In genomic region chr6:144133225-144133821, GRCh38 we compare ENCODE assay signal across 18 cellular contexts.
"Had no signal": no experiment of that assay in that cellular context is flagged by ENCODE, and none has a peak within 500 bp of the region (broad histone marks: within the 10 kb centered on the region; RNA-seq: fewer than 3 reads in every experiment).

No MANE protein-coding gene starts in this region.

- H3K4me3 ChIP-seq: colonic mucosa, heart right ventricle, right atrium auricular region had no signal

- DNase-seq: colonic mucosa; dermis blood vessel endothelial cell; endodermal cell; foreskin melanocyte; heart right ventricle; hypothalamus; kidney glomerular epithelial cell; mammary epithelial cell; naive thymus-derived CD4-positive, alpha-beta T cell; nephron progenitor cell; small intestine; stimulated activated CD4-positive, alpha-beta T cell treated with anti-CD3 and anti-CD28 coated beads, Interleukin-12 subunit alpha, Interleukin-12 subunit beta, amount 100 ng/mL, for 4 hours; stimulated activated naive CD4-positive, alpha-beta T cell treated with Interleukin-2 at 50 U/mL for 16 hours had no signal

- H3K27ac ChIP-seq: colonic mucosa, heart right ventricle, neutrophil, right atrium auricular region had no signal

- H3K4me1 Mint-ChIP-seq: endodermal cell, nephron progenitor cell had no signal

- H3K27ac Mint-ChIP-seq: endodermal cell, nephron progenitor cell, type B pancreatic cell had no signal

- H3K36me3 Mint-ChIP-seq: type B pancreatic cell had no signal

- H3K9me3 Mint-ChIP-seq: endodermal cell, nephron progenitor cell, type B pancreatic cell had no signal

- H3K4me3 Mint-ChIP-seq: endodermal cell; naive thymus-derived CD4-positive, alpha-beta T cell; nephron progenitor cell; type B pancreatic cell had no signal

- H3K27me3 ChIP-seq: colonic mucosa, neutrophil, right atrium auricular region had no signal

- H3K9me3 ChIP-seq: colonic mucosa, heart right ventricle, neutrophil, right atrium auricular region had no signal

- FAIRE-seq: islet of Langerhans, small intestine, urothelium cell line had no signal

- H3K4me1 ChIP-seq: colonic mucosa, heart right ventricle, right atrium auricular region had no signal

- ATAC-seq: heart right ventricle; naive thymus-derived CD4-positive, alpha-beta T cell had no signal

- H3K36me3 ChIP-seq: colonic mucosa, heart right ventricle, neutrophil, right atrium auricular region had no signal
